Comparison of ENCODE assay signal across 16 cellular contexts in genomic region chr7:139893999-139894398, GRCh38.
DNase-seq lines count a peak whose midpoint lies in the region; ATAC-seq and TF ChIP-seq lines count a peak whose summit lies in the region.
"Had no signal": no experiment of that assay in that cellular context is flagged by ENCODE, and none has a peak within 500 bp of the region (broad histone marks: within the 10 kb centered on the region; RNA-seq: fewer than 3 reads in every experiment).

No MANE protein-coding gene starts in this region.

- peaks cover 12% of the 10 kb centered on the region for H3K9me3 Mint-ChIP-seq in natural killer cell treated with Interleukin-12 subunit alpha and Interleukin-12 subunit beta and Interleukin-15 and Interleukin-18, amount 100 ng/mL, for 72 hours
- H3K9me3 Mint-ChIP-seq in natural killer cell = no peaks in the 10 kb centered on the region

- peaks cover 25% of the 10 kb centered on the region for H3K36me3 Mint-ChIP-seq in natural killer cell treated with Interleukin-12 subunit alpha and Interleukin-12 subunit beta and Interleukin-15 and Interleukin-18, amount 100 ng/mL, for 72 hours
- no peaks in the 10 kb centered on the region for H3K36me3 Mint-ChIP-seq in natural killer cell
- H3K36me3 Mint-ChIP-seq: brain had no signal

- intact Hi-C loops in natural killer cell (cut with micrococcal nuclease) (no loop called here), upper lobe of right lung (cut with DNase I) (no loop called here)

- H3K27ac Mint-ChIP-seq in natural killer cell treated with Interleukin-12 subunit alpha and Interleukin-12 subunit beta and Interleukin-15 and Interleukin-18, amount 100 ng/mL, for 72 hours = peak overlapping the region; percentile 68 to 98
- no peak overlapping the region for H3K27ac Mint-ChIP-seq in natural killer cell
- H3K27ac Mint-ChIP-seq: brain had no signal

- H3K4me1 Mint-ChIP-seq in natural killer cell treated with Interleukin-12 subunit alpha and Interleukin-12 subunit beta and Interleukin-15 and Interleukin-18, amount 100 ng/mL, for 72 hours (ENCODE audit: low read depth in 2 of 2) = peaks cover 39 to 64% of the 10 kb centered on the region in 2 donors
- peaks cover 36 to 46% of the 10 kb centered on the region in 2 donors for H3K4me1 Mint-ChIP-seq in natural killer cell

- DNase-seq in natural killer cell treated with Interleukin-12 subunit alpha and Interleukin-12 subunit beta and Interleukin-15 and Interleukin-18, amount 100 ng/mL, for 72 hours (ENCODE audit: low spot score) = no peak
- DNase-seq in natural killer cell = no peak
- DNase-seq in iPS-NIHi11 (ENCODE audit: low spot score) = no peak
- no peak for DNase-seq in upper lobe of right lung
- no peak for DNase-seq in medulla oblongata (ENCODE audit: extremely low spot score)
- no peak for DNase-seq in KG1 (lab: John Stamatoyannopoulos, UW)
- DNase-seq: Caco-2; effector CD8-positive, alpha-beta T cell; foreskin fibroblast; NCI-H524 treated with DMSO at 0.1 percent for 48 hours; stimulated activated CD4-positive, alpha-beta T cell treated with anti-CD3 and anti-CD28 coated beads, Interleukin-15, amount 100 ng/mL, for 24 hours; transverse colon had no signal

- H3K27me3 ChIP-seq in upper lobe of right lung = no peaks in the 10 kb centered on the region
- H3K27me3 ChIP-seq: transverse colon had no signal

- no peak overlapping the region for H3K4me3 Mint-ChIP-seq in natural killer cell treated with Interleukin-12 subunit alpha and Interleukin-12 subunit beta and Interleukin-15 and Interleukin-18, amount 100 ng/mL, for 72 hours
- H3K4me3 Mint-ChIP-seq in natural killer cell = no peak overlapping the region
- H3K4me3 Mint-ChIP-seq: brain had no signal

- no peaks in the 10 kb centered on the region for H3K36me3 ChIP-seq in upper lobe of right lung
- H3K36me3 ChIP-seq: transverse colon had no signal

- H3K27me3 Mint-ChIP-seq in natural killer cell treated with Interleukin-12 subunit alpha and Interleukin-12 subunit beta and Interleukin-15 and Interleukin-18, amount 100 ng/mL, for 72 hours = no peaks in the 10 kb centered on the region
- H3K27me3 Mint-ChIP-seq in natural killer cell (ENCODE audit: low read depth in 2 of 2) = no peaks in the 10 kb centered on the region

- H3K4me1 ChIP-seq in upper lobe of right lung = no peaks in the 10 kb centered on the region
- H3K4me1 ChIP-seq: Caco-2, parathyroid adenoma had no signal

- no peak overlapping the region for H3K27ac ChIP-seq in upper lobe of right lung
- H3K27ac ChIP-seq: parathyroid adenoma, transverse colon had no signal

- no peak for ATAC-seq in natural killer cell treated with Interleukin-12 subunit alpha and Interleukin-12 subunit beta and Interleukin-15 and Interleukin-18, amount 100 ng/mL, for 72 hours
- no peak for ATAC-seq in natural killer cell
- ATAC-seq in HG02588 (IDR thresholded peaks at IDR 0.05; ENCODE audit: unreplicated experiment) = peak; percentile 88
- ATAC-seq in HG03520 (IDR thresholded peaks at IDR 0.05; ENCODE audit: unreplicated experiment) = peak; percentile 85
- ATAC-seq in upper lobe of right lung = no peak

- TF ChIP-seq CTCF in natural killer cell (IDR thresholded peaks at IDR 0.05) (no peak), upper lobe of right lung (IDR thresholded peaks at IDR 0.05) (no peak)

- no peaks in the 10 kb centered on the region for H3K9me3 ChIP-seq in upper lobe of right lung
- H3K9me3 ChIP-seq: Caco-2, transverse colon had no signal

- H3K4me3 ChIP-seq in upper lobe of right lung = no peak overlapping the region
- H3K4me3 ChIP-seq: transverse colon had no signal

Comparison
In these comparisons a context has a peak if more than half of its experiments do, and no peak if none do; other contexts are left out.
1. H3K27ac Mint-ChIP-seq: peak in natural killer cell treated with Interleukin-12 subunit alpha and Interleukin-12 subunit beta and Interleukin-15 and Interleukin-18, amount 100 ng/mL, for 72 hours (2 of 2); none in natural killer cell (0 of 2).
2. ATAC-seq: peak in HG02588 (single experiment) and HG03520 (single experiment); none in natural killer cell treated with Interleukin-12 subunit alpha and Interleukin-12 subunit beta and Interleukin-15 and Interleukin-18, amount 100 ng/mL, for 72 hours (0 of 2), natural killer cell (0 of 3) and upper lobe of right lung (single experiment).